8 cellular contexts compared by ENCODE assay signal in genomic region chr22:45308624-45309421, GRCh38. TPM values are rescaled to one million over a fixed set of nuclear protein-coding genes. Genes with fewer than 3 reads are reported as not detected.
DNase-seq lines count a peak whose midpoint lies in the region; ATAC-seq and FAIRE-seq lines count a peak whose summit lies in the region.

No MANE protein-coding gene starts in this region.

- CTCF ChIA-PET in activated naive CD4-positive, alpha-beta T cell treated with anti-CD3 and anti-CD28 coated beads for 36 hours (lab: Charles Lee) = no interaction called here

- H3K4me3 Mint-ChIP-seq in activated naive CD4-positive, alpha-beta T cell treated with anti-CD3 and anti-CD28 coated beads for 36 hours = peak overlapping the region; percentile 79
- peak overlapping the region; percentile 91 for H3K4me3 Mint-ChIP-seq in stimulated activated effector memory CD8-positive, alpha-beta T cell treated with anti-CD3 and anti-CD28 coated beads, Interleukin-12 subunit alpha, Interleukin-12 subunit beta, amount 100 ng/mL, for 72 hours

- H3K27ac Mint-ChIP-seq in activated naive CD4-positive, alpha-beta T cell treated with anti-CD3 and anti-CD28 coated beads for 36 hours = peak overlapping the region; percentile 87
- H3K27ac Mint-ChIP-seq in stimulated activated effector memory CD8-positive, alpha-beta T cell treated with anti-CD3 and anti-CD28 coated beads, Interleukin-12 subunit alpha, Interleukin-12 subunit beta, amount 100 ng/mL, for 72 hours = peak overlapping the region; percentile 90

- intact Hi-C loops in activated naive CD4-positive, alpha-beta T cell treated with anti-CD3 and anti-CD28 coated beads for 36 hours (cut with micrococcal nuclease) = loop anchor here (1.0 to 5.0 kb wide), 4 partner anchors 9 to 728 kb away; partner anchors contain the start of genes RIBC2 and SMC1B

- peak overlapping the region; percentile 45 for H3K4me3 ChIP-seq in iPS-11a (ENCODE audit: low read depth, low read length)

- peak; percentile 21 to 24 for DNase-seq in stimulated activated CD4-positive, alpha-beta T cell treated with anti-CD3 and anti-CD28 coated beads, Interleukin-2, amount 100 ng/mL, for 48 hours
- DNase-seq in stimulated activated CD4-positive, alpha-beta T cell treated with anti-CD3 and anti-CD28 coated beads, Interleukin-12 subunit alpha, Interleukin-12 subunit beta, amount 100 ng/mL, for 4 hours = no peak
- peak; percentile 55 for DNase-seq in activated naive CD4-positive, alpha-beta T cell treated with anti-CD3 and anti-CD28 coated beads for 36 hours
- DNase-seq in stimulated activated effector memory CD8-positive, alpha-beta T cell treated with anti-CD3 and anti-CD28 coated beads, Interleukin-12 subunit alpha, Interleukin-12 subunit beta, amount 100 ng/mL, for 72 hours (ENCODE audit: low spot score in 2 of 2) = no peak
- DNase-seq in RCC 7860 (ENCODE audit: low spot score) (no peak), UCSD-AML1 (lab: John Stamatoyannopoulos, UW; ENCODE audit: unreplicated experiment) (no peak)

- ATAC-seq in stimulated activated effector memory CD8-positive, alpha-beta T cell treated with anti-CD3 and anti-CD28 coated beads, Interleukin-12 subunit alpha, Interleukin-12 subunit beta, amount 100 ng/mL, for 72 hours = no peak
- ATAC-seq in GM18858 (IDR thresholded peaks at IDR 0.05; ENCODE audit: unreplicated experiment) = no peak

- FAIRE-seq in RCC 7860 (lab: Jason Lieb, UNC) = no peak

- H3K9me3 Mint-ChIP-seq in activated naive CD4-positive, alpha-beta T cell treated with anti-CD3 and anti-CD28 coated beads for 36 hours = no peaks in the 10 kb centered on the region
- H3K9me3 Mint-ChIP-seq in stimulated activated effector memory CD8-positive, alpha-beta T cell treated with anti-CD3 and anti-CD28 coated beads, Interleukin-12 subunit alpha, Interleukin-12 subunit beta, amount 100 ng/mL, for 72 hours = no peaks in the 10 kb centered on the region

- no peaks in the 10 kb centered on the region for H3K27me3 Mint-ChIP-seq in activated naive CD4-positive, alpha-beta T cell treated with anti-CD3 and anti-CD28 coated beads for 36 hours (ENCODE audit: low read depth)

- peaks cover 6% of the 10 kb centered on the region for H3K36me3 Mint-ChIP-seq in activated naive CD4-positive, alpha-beta T cell treated with anti-CD3 and anti-CD28 coated beads for 36 hours (ENCODE audit: low read depth)
- H3K36me3 Mint-ChIP-seq in stimulated activated effector memory CD8-positive, alpha-beta T cell treated with anti-CD3 and anti-CD28 coated beads, Interleukin-12 subunit alpha, Interleukin-12 subunit beta, amount 100 ng/mL, for 72 hours = peaks cover 21% of the 10 kb centered on the region

- peaks cover 37% of the 10 kb centered on the region for H3K4me1 Mint-ChIP-seq in activated naive CD4-positive, alpha-beta T cell treated with anti-CD3 and anti-CD28 coated beads for 36 hours (ENCODE audit: low read depth)
- peaks cover 36% of the 10 kb centered on the region for H3K4me1 Mint-ChIP-seq in stimulated activated effector memory CD8-positive, alpha-beta T cell treated with anti-CD3 and anti-CD28 coated beads, Interleukin-12 subunit alpha, Interleukin-12 subunit beta, amount 100 ng/mL, for 72 hours

RNA-seq across cellular contexts. Expression of gene FAM118A, which starts 0.9 kb away (rescaled TPM):
- total RNA-seq in activated naive CD4-positive, alpha-beta T cell treated with anti-CD3 and anti-CD28 coated beads for 36 hours = 10 to 100 TPM; 62.2 to 66.9 TPM

RNA-seq across cellular contexts. Expression of gene UPK3A, which starts 24.1 kb away (rescaled TPM):
- not detected for total RNA-seq in activated naive CD4-positive, alpha-beta T cell treated with anti-CD3 and anti-CD28 coated beads for 36 hours

Comparison
In these comparisons a context has a peak if more than half of its experiments do, and no peak if none do; other contexts are left out.
1. DNase-seq: peak in stimulated activated CD4-positive, alpha-beta T cell treated with anti-CD3 and anti-CD28 coated beads, Interleukin-2, amount 100 ng/mL, for 48 hours (2 of 2) and activated naive CD4-positive, alpha-beta T cell treated with anti-CD3 and anti-CD28 coated beads for 36 hours (single experiment); none in stimulated activated CD4-positive, alpha-beta T cell treated with anti-CD3 and anti-CD28 coated beads, Interleukin-12 subunit alpha, Interleukin-12 subunit beta, amount 100 ng/mL, for 4 hours (single experiment), stimulated activated effector memory CD8-positive, alpha-beta T cell treated with anti-CD3 and anti-CD28 coated beads, Interleukin-12 subunit alpha, Interleukin-12 subunit beta, amount 100 ng/mL, for 72 hours (0 of 2), RCC 7860 (single experiment) and UCSD-AML1 (single experiment).